Comparison of ENCODE assay signal across 8 cellular contexts in genomic region chr1:227729144-227729880, GRCh38.
A peak's percentile ranks its signal among the peaks of the same experiment; 100 is the strongest.
DNase-seq lines count a peak whose midpoint lies in the region; ATAC-seq and TF ChIP-seq lines count a peak whose summit lies in the region.

No MANE protein-coding gene starts in this region.

- no peak for TF ChIP-seq CTCF in WI38 (IDR thresholded peaks at IDR 0.05; ENCODE audit: low read depth, low read length)

- DNase-seq in DMS 273 (lab: John Stamatoyannopoulos, UW; ENCODE audit: unreplicated experiment) (peak; percentile 53), DMS 273 treated with DMSO at 0.1 percent for 48 hours (lab: John Stamatoyannopoulos, UW) (no peak), iPS DF 19.7 (ENCODE audit: low read depth, low spot score) (peak; percentile 12), OCI-M2 (lab: John Stamatoyannopoulos, UW; ENCODE audit: unreplicated experiment) (no peak), COLO668 (lab: John Stamatoyannopoulos, UW; ENCODE audit: unreplicated experiment) (no peak)

- H3K9me3 Mint-ChIP-seq in stimulated activated memory B cell treated with anti-CD40 and anti-IgM and Interleukin-4, amounts not matched to agents 10 μg/mL and 1 μg/mL and 100 μg/mL, for 72 hours: no peaks in the 10 kb centered on the region

- H3K4me3 Mint-ChIP-seq in stimulated activated memory B cell treated with anti-CD40 and anti-IgM and Interleukin-4, amounts not matched to agents 10 μg/mL and 1 μg/mL and 100 μg/mL, for 72 hours: peak overlapping the region; percentile 92

- ATAC-seq in stimulated activated memory B cell treated with anti-CD40 and anti-IgM and Interleukin-4, amounts not matched to agents 10 μg/mL and 1 μg/mL and 100 μg/mL, for 72 hours: no peak
- no peak for ATAC-seq in HG03378 (IDR thresholded peaks at IDR 0.05; ENCODE audit: unreplicated experiment)

- peaks cover 12% of the 10 kb centered on the region for H3K36me3 Mint-ChIP-seq in stimulated activated memory B cell treated with anti-CD40 and anti-IgM and Interleukin-4, amounts not matched to agents 10 μg/mL and 1 μg/mL and 100 μg/mL, for 72 hours

- H3K4me1 Mint-ChIP-seq in stimulated activated memory B cell treated with anti-CD40 and anti-IgM and Interleukin-4, amounts not matched to agents 10 μg/mL and 1 μg/mL and 100 μg/mL, for 72 hours: peaks cover 57% of the 10 kb centered on the region

- H3K27me3 Mint-ChIP-seq in stimulated activated memory B cell treated with anti-CD40 and anti-IgM and Interleukin-4, amounts not matched to agents 10 μg/mL and 1 μg/mL and 100 μg/mL, for 72 hours: no peaks in the 10 kb centered on the region

- H3K27ac Mint-ChIP-seq in stimulated activated memory B cell treated with anti-CD40 and anti-IgM and Interleukin-4, amounts not matched to agents 10 μg/mL and 1 μg/mL and 100 μg/mL, for 72 hours: peak overlapping the region; percentile 80

- H3K4me3 ChIP-seq in WI38 (ENCODE audit: low read depth, low read length): peak overlapping the region; percentile 60

Comparison
In these comparisons a context has a peak if more than half of its experiments do, and no peak if none do; other contexts are left out.
1. DNase-seq: peak in DMS 273 (single experiment) and iPS DF 19.7 (single experiment); none in DMS 273 treated with DMSO at 0.1 percent for 48 hours (single experiment), OCI-M2 (single experiment) and COLO668 (single experiment).